31 cellular contexts compared by ENCODE assay signal in the genomic region with DNA sequence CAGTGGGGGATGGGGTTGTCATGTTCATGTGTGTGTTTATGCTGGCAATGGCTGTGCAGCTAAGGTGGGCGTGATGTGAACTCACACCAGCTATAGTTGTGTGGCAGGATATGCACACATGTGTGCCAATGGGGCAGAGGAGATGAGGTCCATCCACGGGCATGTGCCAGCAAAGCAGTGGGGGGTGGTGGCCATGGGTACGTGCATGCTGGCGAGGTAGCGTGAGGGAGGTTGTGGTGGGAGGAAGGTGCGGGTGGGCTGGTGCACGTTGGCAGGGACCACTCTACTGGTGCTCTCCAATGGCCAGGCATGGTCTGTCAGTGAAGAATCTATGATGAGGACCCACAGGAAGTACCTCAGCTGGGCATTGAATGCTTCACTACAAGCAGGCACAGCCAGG.
"Had no signal": no experiment of that assay in that cellular context is flagged by ENCODE, and none has a peak within 500 bp of the region (broad histone marks: within the 10 kb centered on the region; RNA-seq: fewer than 3 reads in every experiment).

No MANE protein-coding gene starts in this region.

- H3K36me3 ChIP-seq: adrenal gland, Peyer's patch, WERI-Rb-1 had no signal

- H3K4me3 ChIP-seq: adrenal gland, K562, Peyer's patch had no signal

- H3K4me1 ChIP-seq: adrenal gland, Peyer's patch had no signal

- FAIRE-seq: bronchial epithelial cell, K562 had no signal

- H3K27ac ChIP-seq: adrenal gland, Peyer's patch, WERI-Rb-1 had no signal

- ATAC-seq: activated CD8-positive, alpha-beta memory T cell treated with anti-CD3 and anti-CD28 coated beads, Interleukin-2, amount 10 ng/mL, durations not matched to agents 7 days and 5 days; activated T-helper 17 cell treated with anti-CD3 and anti-CD28 coated beads, Interleukin-2, amount 50 U/mL, for 72 hours; K562; PC-3; SK-N-SH treated with all-trans-retinoic acid at 6 μM for 48 hours had no signal

- H3K27me3 ChIP-seq: adrenal gland, Peyer's patch had no signal

- DNase-seq: activated CD4-positive, alpha-beta memory T cell treated with anti-CD3 and anti-CD28 coated beads, Interleukin-2, amount 10 ng/mL, durations not matched to agents 7 days and 5 days; activated CD4-positive, alpha-beta T cell treated with anti-CD3 and anti-CD28 coated beads for 1 hour; activated CD4-positive, alpha-beta T cell treated with anti-CD3 and anti-CD28 coated beads for 48 hours; activated CD4-positive, CD25-positive, alpha-beta regulatory T cell; activated CD8-positive, alpha-beta memory T cell treated with anti-CD3 and anti-CD28 coated beads for 24 hours; activated CD8-positive, alpha-beta memory T cell treated with anti-CD3 and anti-CD28 coated beads, Interleukin-2, amount 10 ng/mL, durations not matched to agents 7 days and 5 days; activated CD8-positive, alpha-beta memory T cell treated with anti-CD3 and anti-CD28 coated beads, Interleukin-2, amount 50 U/mL, for 48 hours; activated effector memory CD4-positive, alpha-beta T cell treated with anti-CD3 and anti-CD28 coated beads, Interleukin-2, amount 50 U/mL, for 16 hours; activated naive CD4-positive, alpha-beta T cell; activated naive CD4-positive, alpha-beta T cell treated with anti-CD3 and anti-CD28 coated beads, Interleukin-2, amount 50 U/mL, for 16 hours; activated naive CD8-positive, alpha-beta T cell treated with anti-CD3 and anti-CD28 coated beads, Interleukin-2, amount 10 ng/mL, durations not matched to agents 7 days and 5 days; activated T-cell treated with anti-CD3 and anti-CD28 coated beads, Interleukin-2, amount 50 U/mL, for 48 hours; adrenal gland; cerebellar nuclear complex; NCI-H1105; NCI-H1436; NCI-H1694; NCI-H1930; NCI-H345; NCI-H524 treated with DMSO at 0.1 percent for 48 hours; NK-92 treated with Interleukin-12 subunit alpha and Interleukin-12 subunit beta, amount 100 ng/mL, for 24 hours; PC-3; Peyer's patch; RPMI8226; SHP77 treated with DMSO at 0.1 percent for 48 hours; T1000; WERI-Rb-1 had no signal

- H3K9me3 ChIP-seq: Peyer's patch had no signal
